In genomic region chr1:230303069-230303468, GRCh38 we compare ENCODE assay signal across 21 cellular contexts.
DNase-seq lines count a peak whose midpoint lies in the region; ATAC-seq and TF ChIP-seq lines count a peak whose summit lies in the region.
"Had no signal": no experiment of that assay in that cellular context is flagged by ENCODE, and none has a peak within 500 bp of the region (broad histone marks: within the 10 kb centered on the region; RNA-seq: fewer than 3 reads in every experiment).

No MANE protein-coding gene starts in this region.

- no peaks in the 10 kb centered on the region for H3K36me3 ChIP-seq in SK-N-SH (replicated peaks in 1 of 2; ENCODE audit: control insufficient read depth in 1 of 2, insufficient read depth in 2 of 2, low read length in 1 of 2)
- H3K36me3 ChIP-seq: cardiac muscle cell, upper lobe of left lung had no signal

- no peaks in the 10 kb centered on the region for H3K79me2 ChIP-seq in SK-N-SH (ENCODE audit: insufficient read depth)

- H3K36me3 Mint-ChIP-seq in stimulated activated memory B cell treated with anti-CD40 and anti-IgM and Interleukin-4, amounts not matched to agents 10 μg/mL and 1 μg/mL and 100 μg/mL, for 72 hours: no peaks in the 10 kb centered on the region
- H3K36me3 Mint-ChIP-seq: activated CD4-positive, alpha-beta memory T cell treated with anti-CD3 and anti-CD28 coated beads for 36 hours; activated naive CD8-positive, alpha-beta T cell had no signal

- H3K27me3 Mint-ChIP-seq in stimulated activated memory B cell treated with anti-CD40 and anti-IgM and Interleukin-4, amounts not matched to agents 10 μg/mL and 1 μg/mL and 100 μg/mL, for 72 hours: no peaks in the 10 kb centered on the region
- H3K27me3 Mint-ChIP-seq: activated naive CD8-positive, alpha-beta T cell; activated T-cell treated with anti-CD3 and anti-CD28 coated beads, Interleukin-2, amount 50 U/mL, for 24 hours had no signal

- WGBS in SK-N-SH (ENCODE audit: low lambda C conversion rate): 38% methylated on average over 6 of the region's 6 CpGs

- H3K9me3 ChIP-seq in SK-N-SH: no peaks in the 10 kb centered on the region
- H3K9me3 ChIP-seq: upper lobe of left lung had no signal

- no peak for TF ChIP-seq EP300 in SK-N-SH (IDR thresholded peaks at IDR 0.05; ENCODE audit: borderline replicate concordance in 1 of 2, low read depth in 1 of 2, low read length in 1 of 2)

- CTCF ChIA-PET in SK-N-SH (lab: Yijun Ruan, JAX): interaction anchor here (0.9 to 3.6 kb wide), 3 partner anchors 9 to 642 kb away, joined by 3 to 17 read pairs (median 4); no protein-coding TSS in a partner anchor

- no peak overlapping the region for H3K9ac ChIP-seq in SK-N-SH

- no peak overlapping the region for H3K4me3 Mint-ChIP-seq in stimulated activated memory B cell treated with anti-CD40 and anti-IgM and Interleukin-4, amounts not matched to agents 10 μg/mL and 1 μg/mL and 100 μg/mL, for 72 hours
- H3K4me3 Mint-ChIP-seq: activated CD4-positive, alpha-beta memory T cell treated with anti-CD3 and anti-CD28 coated beads for 36 hours; activated naive CD8-positive, alpha-beta T cell; activated T-cell treated with anti-CD3 and anti-CD28 coated beads, Interleukin-2, amount 50 U/mL, for 24 hours; nephron had no signal

- H3K9me3 Mint-ChIP-seq in stimulated activated memory B cell treated with anti-CD40 and anti-IgM and Interleukin-4, amounts not matched to agents 10 μg/mL and 1 μg/mL and 100 μg/mL, for 72 hours: no peaks in the 10 kb centered on the region
- H3K9me3 Mint-ChIP-seq: activated CD4-positive, alpha-beta memory T cell treated with anti-CD3 and anti-CD28 coated beads for 36 hours; activated T-cell treated with anti-CD3 and anti-CD28 coated beads, Interleukin-2, amount 50 U/mL, for 24 hours had no signal

- no peak overlapping the region for H3K27ac ChIP-seq in SK-N-SH (ENCODE audit: low read depth in 2 of 2, low read length in 1 of 2)
- H3K27ac ChIP-seq: cardiac muscle cell, upper lobe of left lung, VCaP had no signal

- TF ChIP-seq RAD21 in SK-N-SH (IDR thresholded peaks at IDR 0.05; ENCODE audit: low read length): peak; percentile 44

- ATAC-seq in SK-N-SH treated with all-trans-retinoic acid at 6 μM for 48 hours: no peak
- ATAC-seq in stimulated activated memory B cell treated with anti-CD40 and anti-IgM and Interleukin-4, amounts not matched to agents 10 μg/mL and 1 μg/mL and 100 μg/mL, for 72 hours: no peak
- no peak for ATAC-seq in GM21515 (IDR thresholded peaks at IDR 0.05; ENCODE audit: unreplicated experiment)

- H3K27ac Mint-ChIP-seq in stimulated activated memory B cell treated with anti-CD40 and anti-IgM and Interleukin-4, amounts not matched to agents 10 μg/mL and 1 μg/mL and 100 μg/mL, for 72 hours: peak overlapping the region; percentile 1
- H3K27ac Mint-ChIP-seq: activated CD4-positive, alpha-beta memory T cell treated with anti-CD3 and anti-CD28 coated beads for 36 hours; activated T-cell treated with anti-CD3 and anti-CD28 coated beads, Interleukin-2, amount 50 U/mL, for 24 hours; nephron had no signal

- H3K4me1 ChIP-seq in SK-N-SH (ENCODE audit: control insufficient read depth in 1 of 2, insufficient read depth in 2 of 2, low read depth in 1 of 2, low read length in 1 of 2): peaks cover 0 to 13% of the 10 kb centered on the region in 2 experiments; a peak in 2 of 4 replicates

- no peak overlapping the region for H3K4me2 ChIP-seq in SK-N-SH

- H2AFZ ChIP-seq in SK-N-SH (ENCODE audit: low read depth): no peak overlapping the region

- TF ChIP-seq CTCF in SK-N-SH (IDR thresholded peaks at IDR 0.05) (no peak), choroid plexus epithelial cell (conservative IDR thresholded peaks at IDR 0.05; ENCODE audit: low read depth, low read length) (peak; percentile 25)

- no peaks in the 10 kb centered on the region for H3K27me3 ChIP-seq in SK-N-SH (ENCODE audit: insufficient read depth)
- H3K27me3 ChIP-seq: cardiac muscle cell, upper lobe of left lung had no signal

- DNase-seq in SK-N-SH (no peak), OCI-M1 (lab: John Stamatoyannopoulos, UW) (peak; percentile 35), choroid plexus epithelial cell (ENCODE audit: low read depth) (peak; percentile 14), NCI-H446 treated with DMSO at 0.1 percent for 48 hours (lab: John Stamatoyannopoulos, UW) (no peak), GM19238 (ENCODE audit: insufficient read length, low spot score) (no peak)
- DNase-seq: activated CD4-positive, alpha-beta memory T cell treated with anti-CD3 and anti-CD28 coated beads for 36 hours; activated T-cell treated with anti-CD3 and anti-CD28 coated beads, Interleukin-2, amount 50 U/mL, for 24 hours; effector CD4-positive, alpha-beta T cell; hypothalamus; mesendoderm; NCI-H1930; retina; stimulated activated naive CD8-positive, alpha-beta T cell treated with anti-CD3 and anti-CD28 coated beads, Interleukin-15, Interleukin-2, amounts not matched to agents 100 U/mL and 50 U/mL, for 24 hours; upper lobe of left lung had no signal

- H3K4me3 ChIP-seq in SK-N-SH (ENCODE audit: low read depth in 2 of 2, low read length in 1 of 2) (no peak overlapping the region), choroid plexus epithelial cell (ENCODE audit: low read depth, low read length) (no peak overlapping the region)
- H3K4me3 ChIP-seq: cardiac muscle cell, upper lobe of left lung had no signal

- H3K4me1 Mint-ChIP-seq in stimulated activated memory B cell treated with anti-CD40 and anti-IgM and Interleukin-4, amounts not matched to agents 10 μg/mL and 1 μg/mL and 100 μg/mL, for 72 hours: peaks cover 39% of the 10 kb centered on the region

- H3K9me2 ChIP-seq in SK-N-SH: no peaks in the 10 kb centered on the region

- H3F3A ChIP-seq in SK-N-SH (replicated peaks; ENCODE audit: insufficient read depth): no peaks in the 10 kb centered on the region

- POLR2A ChIA-PET in SK-N-SH (lab: Yijun Ruan, JAX): no interaction called here

- H4K20me1 ChIP-seq in SK-N-SH (ENCODE audit: insufficient read depth): no peaks in the 10 kb centered on the region

TF ChIP-seq in SK-N-SH, 30 proteins besides CTCF, POLR2A, EP300 and RAD21:
- TF ChIP-seq TCF12 (IDR thresholded peaks at IDR 0.05) (no peak), RFX5 (IDR thresholded peaks at IDR 0.05; ENCODE audit: low read length) (no peak), EZH2phosphoT487 (IDR thresholded peaks at IDR 0.05; ENCODE audit: borderline replicate concordance, low read depth) (no peak), YY1 (IDR thresholded peaks at IDR 0.05; ENCODE audit: low read depth) (no peak)
- TF ChIP-seq, protein P1, sequence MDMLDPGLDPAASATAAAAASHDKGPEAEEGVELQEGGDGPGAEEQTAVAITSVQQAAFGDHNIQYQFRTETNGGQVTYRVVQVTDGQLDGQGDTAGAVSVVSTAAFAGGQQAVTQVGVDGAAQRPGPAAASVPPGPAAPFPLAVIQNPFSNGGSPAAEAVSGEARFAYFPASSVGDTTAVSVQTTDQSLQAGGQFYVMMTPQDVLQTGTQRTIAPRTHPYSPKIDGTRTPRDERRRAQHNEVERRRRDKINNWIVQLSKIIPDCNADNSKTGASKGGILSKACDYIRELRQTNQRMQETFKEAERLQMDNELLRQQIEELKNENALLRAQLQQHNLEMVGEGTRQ (IDR thresholded peaks at IDR 0.05; ENCODE audit: borderline replicate concordance, low read depth, low read length): no peak

TF ChIP-seq in SK-N-SH treated with all-trans-retinoic acid at 6 μM for 48 hours, 23 proteins besides CTCF, POLR2A, EP300 and RAD21 (continues in another document):
- no peak for TF ChIP-seq SNAI2 (CRISPR knock-in tag; IDR thresholded peaks at IDR 0.05)
- no peak for TF ChIP-seq POU6F1 (CRISPR knock-in tag; IDR thresholded peaks at IDR 0.05; ENCODE audit: borderline replicate concordance, low read depth)
- TF ChIP-seq ZNF8 (CRISPR knock-in tag; IDR thresholded peaks at IDR 0.05): no peak
- TF ChIP-seq ZNF565 (CRISPR knock-in tag; conservative IDR thresholded peaks at IDR 0.05; ENCODE audit: low read depth): no peak
- TF ChIP-seq ESRRG (CRISPR knock-in tag; IDR thresholded peaks at IDR 0.05): no peak
- TF ChIP-seq, protein P2, sequence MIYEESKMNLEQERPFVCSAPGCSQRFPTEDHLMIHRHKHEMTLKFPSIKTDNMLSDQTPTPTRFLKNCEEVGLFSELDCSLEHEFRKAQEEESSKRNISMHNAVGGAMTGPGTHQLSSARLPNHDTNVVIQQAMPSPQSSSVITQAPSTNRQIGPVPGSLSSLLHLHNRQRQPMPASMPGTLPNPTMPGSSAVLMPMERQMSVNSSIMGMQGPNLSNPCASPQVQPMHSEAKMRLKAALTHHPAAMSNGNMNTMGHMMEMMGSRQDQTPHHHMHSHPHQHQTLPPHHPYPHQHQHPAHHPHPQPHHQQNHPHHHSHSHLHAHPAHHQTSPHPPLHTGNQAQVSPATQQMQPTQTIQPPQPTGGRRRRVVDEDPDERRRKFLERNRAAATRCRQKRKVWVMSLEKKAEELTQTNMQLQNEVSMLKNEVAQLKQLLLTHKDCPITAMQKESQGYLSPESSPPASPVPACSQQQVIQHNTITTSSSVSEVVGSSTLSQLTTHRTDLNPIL (CRISPR knock-in tag; IDR thresholded peaks at IDR 0.05; ENCODE audit: low read depth): no peak
- no peak for TF ChIP-seq RARB (CRISPR knock-in tag; IDR thresholded peaks at IDR 0.05)
- TF ChIP-seq ZFP30 (CRISPR knock-in tag; IDR thresholded peaks at IDR 0.05): no peak
- no peak for TF ChIP-seq GLIS3 (CRISPR knock-in tag; IDR thresholded peaks at IDR 0.05)
- no peak for TF ChIP-seq ZNF70 (CRISPR knock-in tag; IDR thresholded peaks at IDR 0.05)
- no peak for TF ChIP-seq ARNTL (CRISPR knock-in tag; IDR thresholded peaks at IDR 0.05; ENCODE audit: borderline replicate concordance, low read depth)
- no peak for TF ChIP-seq PPARA (CRISPR knock-in tag; IDR thresholded peaks at IDR 0.05; ENCODE audit: borderline replicate concordance)

Comparison
In these comparisons a context has a peak if more than half of its experiments do, and no peak if none do; other contexts are left out.
1. DNase-seq: peak in OCI-M1 (single experiment) and choroid plexus epithelial cell (single experiment); none in SK-N-SH (single experiment), NCI-H446 treated with DMSO at 0.1 percent for 48 hours (single experiment) and GM19238 (single experiment).